In the genomic region with DNA sequence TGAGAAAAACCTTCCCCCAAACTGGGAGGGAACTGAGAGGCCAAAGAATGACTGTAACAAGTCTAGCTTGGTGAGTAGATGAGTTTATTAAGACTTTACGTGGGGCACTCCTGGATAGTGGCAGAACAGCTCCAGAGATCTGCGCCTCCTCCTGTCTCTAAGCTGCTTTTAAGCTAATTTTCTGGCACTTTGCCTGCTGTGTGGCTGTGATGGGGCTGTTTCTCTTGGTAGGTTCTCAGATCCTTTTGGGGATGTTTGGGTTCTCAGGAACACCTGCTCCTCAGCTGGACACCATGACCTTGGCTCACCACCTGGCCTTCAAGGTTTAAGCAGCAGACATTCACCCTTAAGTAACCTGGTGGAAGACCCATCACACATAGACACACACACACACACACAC, we compare ENCODE assay signal across 19 cellular contexts.
"Had no signal": no experiment of that assay in that cellular context is flagged by ENCODE, and none has a peak within 500 bp of the region (broad histone marks: within the 10 kb centered on the region; RNA-seq: fewer than 3 reads in every experiment).

No MANE protein-coding gene starts in this region.

- H3K4me1 ChIP-seq: SJSA1 had no signal

- H3K36me3 ChIP-seq: MG63, SJSA1 had no signal

- DNase-seq: Karpas-422, KG1, MG63, NCI-H1092, NCI-H1105 treated with DMSO at 0.1 percent for 48 hours, NCI-H1417 treated with DMSO at 0.1 percent for 48 hours, NCI-H146, NCI-H1694 treated with DMSO at 0.1 percent for 48 hours, NCI-H1930, NCI-H2081, NCI-H2227 treated with DMSO at 0.1 percent for 48 hours, NCI-H526 treated with DMSO at 0.1 percent for 48 hours, NCI-H748 treated with DMSO at 0.1 percent for 48 hours, Right ventricle myocardium superior, RPMI8226, SIG-M5 had no signal

- H3K4me3 ChIP-seq: MG63, SJSA1, SK-N-MC had no signal

- H3K27ac ChIP-seq: SJSA1, SK-N-MC had no signal

- H3K4me3 Mint-ChIP-seq: T-helper 1 cell treated with Interleukin-12 subunit alpha and Interleukin-12 subunit beta and Interleukin-4 antibody, amounts not matched to agents 30 μg/mL and 1 μg/mL, for 36 hours had no signal

- H3K27me3 ChIP-seq: MG63, SJSA1 had no signal

- H3K27ac Mint-ChIP-seq: T-helper 1 cell treated with Interleukin-12 subunit alpha and Interleukin-12 subunit beta and Interleukin-4 antibody, amounts not matched to agents 30 μg/mL and 1 μg/mL, for 36 hours had no signal

- H3K9me3 ChIP-seq: MG63 had no signal
